In genomic region chr16:10386517-10387377, GRCh38 we compare ENCODE assay signal across 2 cellular contexts.
TF ChIP-seq lines count a peak whose summit lies in the region.

No MANE protein-coding gene starts in this region.

TF ChIP-seq in SK-N-SH, 30 proteins besides CTCF, POLR2A, EP300 and RAD21 (continued from another document):
- TF ChIP-seq REST (IDR thresholded peaks at IDR 0.05; ENCODE audit: low read depth, low read length) (no peak), GATA2 (CRISPR knock-in tag; IDR thresholded peaks at IDR 0.05) (no peak), PBX3 (IDR thresholded peaks at IDR 0.05) (no peak), NRF1 (IDR thresholded peaks at IDR 0.05; ENCODE audit: low read depth, low read length) (no peak), SMC3 (IDR thresholded peaks at IDR 0.05; ENCODE audit: low read depth, low read length) (no peak)

TF ChIP-seq in SK-N-SH treated with all-trans-retinoic acid at 6 μM for 48 hours, 23 proteins besides CTCF, POLR2A, EP300 and RAD21 (continued from another document):
- TF ChIP-seq, protein P1, sequence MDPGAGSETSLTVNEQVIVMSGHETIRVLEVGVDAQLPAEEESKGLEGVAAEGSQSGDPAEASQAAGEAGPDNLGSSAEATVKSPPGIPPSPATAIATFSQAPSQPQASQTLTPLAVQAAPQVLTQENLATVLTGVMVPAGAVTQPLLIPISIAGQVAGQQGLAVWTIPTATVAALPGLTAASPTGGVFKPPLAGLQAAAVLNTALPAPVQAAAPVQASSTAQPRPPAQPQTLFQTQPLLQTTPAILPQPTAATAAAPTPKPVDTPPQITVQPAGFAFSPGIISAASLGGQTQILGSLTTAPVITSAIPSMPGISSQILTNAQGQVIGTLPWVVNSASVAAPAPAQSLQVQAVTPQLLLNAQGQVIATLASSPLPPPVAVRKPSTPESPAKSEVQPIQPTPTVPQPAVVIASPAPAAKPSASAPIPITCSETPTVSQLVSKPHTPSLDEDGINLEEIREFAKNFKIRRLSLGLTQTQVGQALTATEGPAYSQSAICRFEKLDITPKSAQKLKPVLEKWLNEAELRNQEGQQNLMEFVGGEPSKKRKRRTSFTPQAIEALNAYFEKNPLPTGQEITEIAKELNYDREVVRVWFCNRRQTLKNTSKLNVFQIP (CRISPR knock-in tag; IDR thresholded peaks at IDR 0.05; ENCODE audit: borderline replicate concordance, low read depth), result no peak
- no peak for TF ChIP-seq ZNF565 (CRISPR knock-in tag; conservative IDR thresholded peaks at IDR 0.05; ENCODE audit: low read depth)
- no peak for TF ChIP-seq ESRRG (CRISPR knock-in tag; IDR thresholded peaks at IDR 0.05)
- TF ChIP-seq OSR1 (CRISPR knock-in tag; IDR thresholded peaks at IDR 0.05), result no peak
- TF ChIP-seq ZNF8 (CRISPR knock-in tag; IDR thresholded peaks at IDR 0.05), result no peak
- no peak for TF ChIP-seq BACH2 (CRISPR knock-in tag; IDR thresholded peaks at IDR 0.05; ENCODE audit: borderline replicate concordance)
